ENCODE assay signal across 25 cellular contexts in genomic region chr12:16581416-16581815, GRCh38. TPM values are rescaled to one million over a fixed set of nuclear protein-coding genes. Genes with fewer than 3 reads are reported as not detected.
"Had no signal": no experiment of that assay in that cellular context is flagged by ENCODE, and none has a peak within 500 bp of the region (broad histone marks: within the 10 kb centered on the region; RNA-seq: fewer than 3 reads in every experiment).

No MANE protein-coding gene starts in this region.

- H3K9ac ChIP-seq: KMS-11 had no signal

- H3K27ac ChIP-seq: KMS-11, RWPE1 had no signal

- FAIRE-seq: astrocyte had no signal

- H3K4me2 ChIP-seq: KMS-11 had no signal

- DNase-seq: activated CD4-positive, alpha-beta T cell treated with anti-CD3 and anti-CD28 coated beads for 48 hours; activated CD4-positive, alpha-beta T cell treated with anti-CD3 and anti-CD28 coated beads, Interleukin-2, amount 50 U/mL, for 4 hours; activated CD4-positive, CD25-positive, alpha-beta regulatory T cell treated with anti-CD3 and anti-CD28 coated beads, Interleukin-2, amount 50 U/mL, for 72 hours; activated effector memory CD4-positive, alpha-beta T cell treated with anti-CD3 and anti-CD28 coated beads, Interleukin-2, amount 50 U/mL, for 16 hours; activated naive CD4-positive, alpha-beta T cell treated with Interleukin-2 at 50 U/mL for 16 hours; activated naive CD8-positive, alpha-beta T cell treated with anti-CD3 and anti-CD28 coated beads, Interleukin-2, amount 50 U/mL, for 24 hours; activated T-cell treated with anti-CD3 and anti-CD28 coated beads, Interleukin-2, amount 50 U/mL, for 4 hours; amygdala; NCI-H1092; NCI-H1417; NCI-H1930; NCI-H2171 treated with DMSO at 0.1 percent for 48 hours; NCI-H226; NCI-H510A; NCI-H526 treated with DMSO at 0.1 percent for 48 hours; NCI-H82; Right ventricle myocardium superior had no signal

- ATAC-seq: activated naive CD4-positive, alpha-beta T cell treated with anti-CD3 and anti-CD28 coated beads, Interleukin-2, amount 50 U/mL, for 72 hours; activated naive CD8-positive, alpha-beta T cell treated with anti-CD3 and anti-CD28 coated beads, Interleukin-2, amount 50 U/mL, for 24 hours; activated T-cell treated with anti-CD3 and anti-CD28 coated beads, Interleukin-2, amount 50 U/mL, for 4 hours; Panc1; WTC11 had no signal

RNA-seq across cellular contexts. Expression of gene LMO3, which starts 24.5 kb away (rescaled TPM):
- total RNA-seq: activated naive CD4-positive, alpha-beta T cell treated with anti-CD3 and anti-CD28 coated beads, Interleukin-2, amount 50 U/mL, for 72 hours; MCF 10A; SK-MEL-5 had no signal
